29 cellular contexts compared by ENCODE assay signal in genomic region chr4:152114562-152114961, GRCh38.
DNase-seq lines count a peak whose midpoint lies in the region; TF ChIP-seq lines count a peak whose summit lies in the region.
"Had no signal": no experiment of that assay in that cellular context is flagged by ENCODE, and none has a peak within 500 bp of the region (broad histone marks: within the 10 kb centered on the region; RNA-seq: fewer than 3 reads in every experiment).

No MANE protein-coding gene starts in this region.

- H3K4me3 Mint-ChIP-seq in activated CD4-positive, alpha-beta T cell treated with anti-CD3 and anti-CD28 coated beads, Interleukin-2, amount 10 ng/mL, durations not matched to agents 24 days and 14 days = no peak overlapping the region
- no peak overlapping the region for H3K4me3 Mint-ChIP-seq in endothelial cell (ENCODE audit: unreplicated experiment)

- no peak for TF ChIP-seq CTCF in endothelial cell (IDR thresholded peaks at IDR 0.05; ENCODE audit: unreplicated experiment)

- H3K4me2 ChIP-seq in BLaER1 = peak overlapping the region; percentile 93
- H3K4me2 ChIP-seq: A549, KMS-11, PC-9, SK-N-SH had no signal

- H3K4me1 ChIP-seq in BLaER1 = peaks cover 77% of the 10 kb centered on the region
- H3K4me1 ChIP-seq: A549, HAP-1 had no signal

- peak overlapping the region; percentile 83; the same call in 1 of the 2 replicates for H3K27ac ChIP-seq in BLaER1
- H3K27ac ChIP-seq in KOPT-K1 (ENCODE audit: low read depth, low read length, poor library complexity, severe bottlenecking) = peak overlapping the region; percentile 51
- H3K27ac ChIP-seq: A549, brain microvascular endothelial cell, HL-60, KMS-11, PC-9, tibial nerve, VCaP had no signal

- H3K36me3 Mint-ChIP-seq in activated CD4-positive, alpha-beta T cell treated with anti-CD3 and anti-CD28 coated beads, Interleukin-2, amount 10 ng/mL, durations not matched to agents 24 days and 14 days (ENCODE audit: low read depth) = peaks cover 11% of the 10 kb centered on the region
- H3K36me3 Mint-ChIP-seq in endothelial cell (ENCODE audit: low read depth, unreplicated experiment) = no peaks in the 10 kb centered on the region

- H3K36me3 ChIP-seq in BLaER1 (no peaks in the 10 kb centered on the region), KOPT-K1 (ENCODE audit: insufficient read depth, low read length) (no peaks in the 10 kb centered on the region)
- H3K36me3 ChIP-seq: brain microvascular endothelial cell, HAP-1, tibial nerve had no signal

- H3K27ac Mint-ChIP-seq in activated CD4-positive, alpha-beta T cell treated with anti-CD3 and anti-CD28 coated beads, Interleukin-2, amount 10 ng/mL, durations not matched to agents 24 days and 14 days = peak overlapping the region; percentile 3
- H3K27ac Mint-ChIP-seq in endothelial cell (ENCODE audit: unreplicated experiment) = no peak overlapping the region

- intact Hi-C loops in activated CD4-positive, alpha-beta T cell treated with anti-CD3 and anti-CD28 coated beads, Interleukin-2, amount 10 ng/mL, durations not matched to agents 24 days and 14 days (cut with micrococcal nuclease) = no loop called here

- no peak overlapping the region for H3K4me3 ChIP-seq in BLaER1
- H3K4me3 ChIP-seq: A549, HAP-1, PC-9, tibial nerve had no signal

- H3K27me3 Mint-ChIP-seq in activated CD4-positive, alpha-beta T cell treated with anti-CD3 and anti-CD28 coated beads, Interleukin-2, amount 10 ng/mL, durations not matched to agents 24 days and 14 days = no peaks in the 10 kb centered on the region
- H3K27me3 Mint-ChIP-seq in endothelial cell (ENCODE audit: unreplicated experiment) = peaks cover 8% of the 10 kb centered on the region

- H3K9me3 ChIP-seq in BLaER1 = no peaks in the 10 kb centered on the region
- H3K9me3 ChIP-seq in KOPT-K1 (ENCODE audit: insufficient read depth, low read length, poor library complexity, severe bottlenecking) = no peaks in the 10 kb centered on the region
- H3K9me3 ChIP-seq: A549, HAP-1, SK-N-SH, tibial nerve had no signal

- peaks cover 42% of the 10 kb centered on the region for H3K4me1 Mint-ChIP-seq in activated CD4-positive, alpha-beta T cell treated with anti-CD3 and anti-CD28 coated beads, Interleukin-2, amount 10 ng/mL, durations not matched to agents 24 days and 14 days
- peaks cover 52% of the 10 kb centered on the region for H3K4me1 Mint-ChIP-seq in endothelial cell (ENCODE audit: unreplicated experiment)

- no peaks in the 10 kb centered on the region for H3K27me3 ChIP-seq in BLaER1
- H3K27me3 ChIP-seq: brain microvascular endothelial cell, tibial nerve had no signal

- peak; percentile 53 for DNase-seq in activated CD4-positive, alpha-beta T cell treated with anti-CD3 and anti-CD28 coated beads, Interleukin-2, amount 10 ng/mL, durations not matched to agents 24 days and 14 days
- no peak for DNase-seq in activated CD4-positive, alpha-beta T cell treated with anti-CD3 and anti-CD28 coated beads for 1 hour
- DNase-seq in cerebellar cortex (ENCODE audit: low spot score) (peak; percentile 44), endothelial cell (ENCODE audit: low spot score) (no peak), NCI-H2196 (lab: John Stamatoyannopoulos, UW; ENCODE audit: unreplicated experiment) (no peak), medulla oblongata (ENCODE audit: extremely low spot score) (no peak)
- DNase-seq: activated CD8-positive, alpha-beta memory T cell treated with anti-CD3 and anti-CD28 coated beads, Interleukin-2, amount 50 U/mL, for 4 hours; activated effector memory CD4-positive, alpha-beta T cell treated with Interleukin-2 at 50 U/mL for 16 hours; amniotic stem cell; brain microvascular endothelial cell; COR-L47; kidney glomerular epithelial cell; midbrain; MM.1S; naive B cell; NCI-H1436; NCI-H345; PC-9; SK-N-SH; stimulated activated CD4-positive, alpha-beta T cell treated with anti-CD3 and anti-CD28 coated beads, Interleukin-4, amount 100 ng/mL, for 1 hour; T1000 had no signal

- H4K20me1 ChIP-seq in BLaER1 = no peaks in the 10 kb centered on the region

- peaks cover 15% of the 10 kb centered on the region for H3K9me3 Mint-ChIP-seq in activated CD4-positive, alpha-beta T cell treated with anti-CD3 and anti-CD28 coated beads, Interleukin-2, amount 10 ng/mL, durations not matched to agents 24 days and 14 days
- no peaks in the 10 kb centered on the region for H3K9me3 Mint-ChIP-seq in endothelial cell (ENCODE audit: unreplicated experiment)

- no peak overlapping the region for H3K9ac ChIP-seq in BLaER1
- H3K9ac ChIP-seq: KMS-11, SK-N-SH had no signal

Comparison
In these comparisons a context has a peak if more than half of its experiments do, and no peak if none do; other contexts are left out.
1. DNase-seq: peak in activated CD4-positive, alpha-beta T cell treated with anti-CD3 and anti-CD28 coated beads, Interleukin-2, amount 10 ng/mL, durations not matched to agents 24 days and 14 days (single experiment) and cerebellar cortex (single experiment); none in activated CD4-positive, alpha-beta T cell treated with anti-CD3 and anti-CD28 coated beads for 1 hour (single experiment), endothelial cell (single experiment), NCI-H2196 (single experiment) and medulla oblongata (single experiment).